In genomic region chr6:126285871-126286270, GRCh38 we compare ENCODE assay signal across 28 cellular contexts. TPM values are rescaled to one million over a fixed set of nuclear protein-coding genes. Genes with fewer than 3 reads are reported as not detected.
"Had no signal": no experiment of that assay in that cellular context is flagged by ENCODE, and none has a peak within 500 bp of the region (broad histone marks: within the 10 kb centered on the region; RNA-seq: fewer than 3 reads in every experiment).

No MANE protein-coding gene starts in this region.

- H3K4me3 Mint-ChIP-seq: stimulated activated effector memory CD8-positive, alpha-beta T cell treated with anti-CD3 and anti-CD28 coated beads, Interleukin-12 subunit alpha, Interleukin-12 subunit beta, amount 100 ng/mL, for 72 hours; stimulated activated memory B cell treated with anti-CD40 and anti-IgM and Interleukin-4, amounts not matched to agents 10 μg/mL and 1 μg/mL and 100 μg/mL, for 72 hours; stimulated activated naive B cell treated with anti-CD40 and anti-IgM and Interleukin-4, amounts not matched to agents 10 μg/mL and 1 μg/mL and 100 μg/mL, for 72 hours; stimulated activated naive CD8-positive, alpha-beta T cell treated with anti-CD3 and anti-CD28 coated beads, Interleukin-15, amount 100 ng/mL, for 72 hours; stimulated activated naive CD8-positive, alpha-beta T cell treated with anti-CD3 and anti-CD28 coated beads, Interleukin-15, Interleukin-2, amounts not matched to agents 100 ng/mL and 50 ng/mL, for 24 hours; type B pancreatic cell had no signal

- H3K4me3 ChIP-seq: stomach, suprapubic skin, testis, thoracic aorta, thyroid gland, tibial artery, tibial nerve, transverse colon, upper lobe of left lung, upper lobe of right lung, uterus, vagina had no signal

- H3K27ac ChIP-seq: stomach, suprapubic skin, testis, thoracic aorta, thyroid gland, tibial artery, tibial nerve, upper lobe of left lung, upper lobe of right lung, uterus, vagina had no signal

- H3K27me3 Mint-ChIP-seq: stimulated activated memory B cell treated with anti-CD40 and anti-IgM and Interleukin-4, amounts not matched to agents 10 μg/mL and 1 μg/mL and 100 μg/mL, for 72 hours; stimulated activated naive B cell treated with anti-CD40 and anti-IgM and Interleukin-4, amounts not matched to agents 10 μg/mL and 1 μg/mL and 100 μg/mL, for 72 hours; stimulated activated naive CD8-positive, alpha-beta T cell treated with anti-CD3 and anti-CD28 coated beads, Interleukin-15, amount 100 ng/mL, for 72 hours; stimulated activated naive CD8-positive, alpha-beta T cell treated with anti-CD3 and anti-CD28 coated beads, Interleukin-15, Interleukin-2, amounts not matched to agents 100 ng/mL and 50 ng/mL, for 24 hours; type B pancreatic cell had no signal

- ATAC-seq: stimulated activated effector memory CD8-positive, alpha-beta T cell treated with anti-CD3 and anti-CD28 coated beads, Interleukin-12 subunit alpha, Interleukin-12 subunit beta, amount 100 ng/mL, for 72 hours; stimulated activated memory B cell treated with anti-CD40 and anti-IgM and Interleukin-4, amounts not matched to agents 10 μg/mL and 1 μg/mL and 100 μg/mL, for 72 hours; stimulated activated naive B cell treated with anti-CD40 and anti-IgM and Interleukin-4, amounts not matched to agents 10 μg/mL and 1 μg/mL and 100 μg/mL, for 72 hours; stimulated activated naive CD8-positive, alpha-beta T cell treated with anti-CD3 and anti-CD28 coated beads, Interleukin-15, amount 100 ng/mL, for 72 hours; stimulated activated naive CD8-positive, alpha-beta T cell treated with anti-CD3 and anti-CD28 coated beads, Interleukin-15, Interleukin-2, amounts not matched to agents 100 U/mL and 50 U/mL, for 24 hours; upper lobe of right lung had no signal

- H3K36me3 ChIP-seq: stomach, suprapubic skin, thoracic aorta, thyroid gland, tibial artery, tibial nerve, transverse colon, upper lobe of left lung, upper lobe of right lung, uterus, vagina had no signal

- H3K27me3 ChIP-seq: stomach, suprapubic skin, testis, thyroid gland, tibial artery, tibial nerve, transverse colon, upper lobe of left lung, upper lobe of right lung, uterus, vagina had no signal

- H3K27ac Mint-ChIP-seq: stimulated activated effector memory CD8-positive, alpha-beta T cell treated with anti-CD3 and anti-CD28 coated beads, Interleukin-12 subunit alpha, Interleukin-12 subunit beta, amount 100 ng/mL, for 72 hours; stimulated activated memory B cell treated with anti-CD40 and anti-IgM and Interleukin-4, amounts not matched to agents 10 μg/mL and 1 μg/mL and 100 μg/mL, for 72 hours; stimulated activated naive B cell treated with anti-CD40 and anti-IgM and Interleukin-4, amounts not matched to agents 10 μg/mL and 1 μg/mL and 100 μg/mL, for 72 hours; stimulated activated naive CD8-positive, alpha-beta T cell treated with anti-CD3 and anti-CD28 coated beads, Interleukin-15, amount 100 ng/mL, for 72 hours; stimulated activated naive CD8-positive, alpha-beta T cell treated with anti-CD3 and anti-CD28 coated beads, Interleukin-15, Interleukin-2, amounts not matched to agents 100 ng/mL and 50 ng/mL, for 24 hours; type B pancreatic cell had no signal

- H3K4me1 Mint-ChIP-seq: stimulated activated effector memory CD8-positive, alpha-beta T cell treated with anti-CD3 and anti-CD28 coated beads, Interleukin-12 subunit alpha, Interleukin-12 subunit beta, amount 100 ng/mL, for 72 hours; stimulated activated memory B cell treated with anti-CD40 and anti-IgM and Interleukin-4, amounts not matched to agents 10 μg/mL and 1 μg/mL and 100 μg/mL, for 72 hours; stimulated activated naive B cell treated with anti-CD40 and anti-IgM and Interleukin-4, amounts not matched to agents 10 μg/mL and 1 μg/mL and 100 μg/mL, for 72 hours; stimulated activated naive CD8-positive, alpha-beta T cell treated with anti-CD3 and anti-CD28 coated beads, Interleukin-15, amount 100 ng/mL, for 72 hours had no signal

- H3K9me3 Mint-ChIP-seq: stimulated activated memory B cell treated with anti-CD40 and anti-IgM and Interleukin-4, amounts not matched to agents 10 μg/mL and 1 μg/mL and 100 μg/mL, for 72 hours; stimulated activated naive B cell treated with anti-CD40 and anti-IgM and Interleukin-4, amounts not matched to agents 10 μg/mL and 1 μg/mL and 100 μg/mL, for 72 hours; stimulated activated naive CD8-positive, alpha-beta T cell treated with anti-CD3 and anti-CD28 coated beads, Interleukin-15, amount 100 ng/mL, for 72 hours; stimulated activated naive CD8-positive, alpha-beta T cell treated with anti-CD3 and anti-CD28 coated beads, Interleukin-15, Interleukin-2, amounts not matched to agents 100 ng/mL and 50 ng/mL, for 24 hours; type B pancreatic cell had no signal

- DNase-seq: stimulated activated CD4-positive, alpha-beta T cell treated with anti-CD3 and anti-CD28 coated beads, Interleukin-2, amount 100 ng/mL, for 48 hours; stimulated activated CD4-positive, alpha-beta T cell treated with anti-CD3 and anti-CD28 coated beads, Interleukin-4, amount 100 ng/mL, for 1 hour; stimulated activated CD4-positive, alpha-beta T cell treated with anti-CD3 and anti-CD28 coated beads, Interleukin-4, amount 100 ng/mL, for 24 hours; stimulated activated CD4-positive, alpha-beta T cell treated with anti-CD3 and anti-CD28 coated beads, Interleukin-4, amount 100 ng/mL, for 4 hours; stimulated activated CD8-positive, alpha-beta memory T cell treated with anti-CD3 and anti-CD28 coated beads, Interleukin-4, amount 100 ng/mL, for 48 hours; stimulated activated naive B cell treated with anti-CD40 and anti-IgM and Interleukin-4, amounts not matched to agents 10 μg/mL and 1 μg/mL and 100 μg/mL, for 72 hours; stimulated activated naive CD4-positive, alpha-beta T cell; stimulated activated naive CD4-positive, alpha-beta T cell treated with Interleukin-2 at 50 U/mL for 16 hours; stimulated activated naive CD8-positive, alpha-beta T cell treated with anti-CD3 and anti-CD28 coated beads, Interleukin-15, amount 100 ng/mL, for 72 hours; stimulated activated naive CD8-positive, alpha-beta T cell treated with anti-CD3 and anti-CD28 coated beads, Interleukin-15, Interleukin-2, amounts not matched to agents 100 U/mL and 50 U/mL, for 24 hours; stomach; substantia nigra; testis; thyroid gland; tibial artery; transverse colon; trophoblast cell; upper lobe of left lung; upper lobe of right lung; uterus had no signal

- H3K9me3 ChIP-seq: stomach, suprapubic skin, testis, thoracic aorta, thyroid gland, tibial artery, tibial nerve, transverse colon, upper lobe of left lung, upper lobe of right lung, uterus, vagina had no signal

- H3K4me1 ChIP-seq: stomach, suprapubic skin, testis, thyroid gland, tibial artery, tibial nerve, upper lobe of left lung, upper lobe of right lung, uterus, vagina had no signal

- H3K36me3 Mint-ChIP-seq: stimulated activated effector memory CD8-positive, alpha-beta T cell treated with anti-CD3 and anti-CD28 coated beads, Interleukin-12 subunit alpha, Interleukin-12 subunit beta, amount 100 ng/mL, for 72 hours; stimulated activated memory B cell treated with anti-CD40 and anti-IgM and Interleukin-4, amounts not matched to agents 10 μg/mL and 1 μg/mL and 100 μg/mL, for 72 hours; stimulated activated naive B cell treated with anti-CD40 and anti-IgM and Interleukin-4, amounts not matched to agents 10 μg/mL and 1 μg/mL and 100 μg/mL, for 72 hours; type B pancreatic cell had no signal

RNA-seq across cellular contexts. Expression of gene CENPW, which starts 54.0 kb away (rescaled TPM):
- total RNA-seq: thoracic aorta, tibial nerve had no signal
